8 cellular contexts compared by ENCODE assay signal in the genomic region with DNA sequence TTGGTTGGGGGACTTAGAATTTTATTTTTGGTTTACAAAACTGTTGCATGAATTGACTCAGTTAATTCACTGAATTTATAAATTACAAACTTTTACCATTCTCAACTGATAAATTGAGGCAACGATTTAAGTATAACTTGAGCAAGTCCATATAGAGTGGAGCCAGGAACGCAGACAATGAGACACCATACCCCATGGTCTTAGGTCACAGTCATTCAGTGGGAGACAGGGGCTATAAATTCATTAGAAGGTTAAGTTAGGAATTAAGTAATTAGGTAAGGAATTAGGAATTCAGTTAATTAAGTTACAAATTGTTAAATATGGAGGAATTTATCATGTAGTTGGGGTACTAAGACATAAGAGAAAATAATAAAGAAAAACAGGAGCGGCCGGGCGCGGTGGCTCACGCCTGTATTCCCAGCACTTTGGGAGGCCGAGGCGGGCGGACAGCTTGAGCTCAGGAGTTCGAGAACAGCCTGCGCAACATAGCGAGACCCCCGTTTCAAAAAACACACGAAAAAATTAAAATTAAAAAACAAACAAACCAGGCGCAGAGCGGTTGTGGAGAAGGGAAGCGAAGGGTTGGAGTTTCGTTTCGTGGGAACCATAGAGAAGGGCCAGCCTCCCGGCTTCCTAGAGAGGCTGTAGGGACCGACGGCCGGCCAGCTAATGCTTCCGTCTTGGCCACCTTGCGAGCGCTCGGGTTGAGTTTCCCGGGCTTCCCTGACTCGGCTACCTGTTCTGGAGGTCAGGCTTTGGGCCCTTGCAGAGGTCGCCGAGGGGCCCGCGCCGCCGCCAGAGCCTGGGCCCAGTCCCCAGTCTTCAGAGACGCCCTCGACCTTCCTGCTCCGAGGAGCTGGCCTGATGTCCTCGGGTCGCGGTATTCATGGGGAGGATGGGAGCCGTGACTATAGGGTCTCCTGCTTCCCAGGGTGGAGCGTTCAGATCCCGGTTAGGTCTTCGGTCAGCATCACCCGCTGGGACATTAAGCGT. TPM values are rescaled to one million over a fixed set of nuclear protein-coding genes. Genes with fewer than 3 reads are reported as not detected.
A peak's percentile ranks its signal among the peaks of the same experiment; 100 is the strongest.
DNase-seq lines count a peak whose midpoint lies in the region; ATAC-seq and TF ChIP-seq lines count a peak whose summit lies in the region.

Gene ZNF619 (plus strand): TSS at position 645 of the 993 bp plus-strand sequence. CDS start 858 bp downstream, outside the sequence.

- H3K36me3 ChIP-seq in BJ (ENCODE audit: control insufficient read depth, insufficient read depth, low read length) (peaks cover 3% of the 10 kb centered on the region), endodermal cell (ENCODE audit: control insufficient read depth, insufficient read depth, low read length) (no peaks in the 10 kb centered on the region)

- ATAC-seq in GM18907 (IDR thresholded peaks at IDR 0.05; ENCODE audit: unreplicated experiment) = peak; percentile 89
- peak; percentile 76 for ATAC-seq in HG03139 (IDR thresholded peaks at IDR 0.05; ENCODE audit: unreplicated experiment)

- H3K4me3 Mint-ChIP-seq in endodermal cell = peak within 1 kb of the TSS; percentile 74

- H3K36me3 Mint-ChIP-seq in endodermal cell (ENCODE audit: low read depth) = no peaks in the 10 kb centered on the region

- H3K4me1 Mint-ChIP-seq in endodermal cell = peaks cover 7% of the 10 kb centered on the region

- H3K4me3 ChIP-seq in BJ (ENCODE audit: low read depth, low read length) = peak within 1 kb of the TSS; percentile 84
- peak within 1 kb of the TSS; percentile 78 for H3K4me3 ChIP-seq in endodermal cell (ENCODE audit: low read length)

- no peaks in the 10 kb centered on the region for H3K9me3 Mint-ChIP-seq in endodermal cell

- no peaks in the 10 kb centered on the region for H3K27me3 ChIP-seq in BJ (ENCODE audit: control insufficient read depth, insufficient read depth, low read length)
- no peaks in the 10 kb centered on the region for H3K27me3 ChIP-seq in endodermal cell (ENCODE audit: control insufficient read depth, insufficient read depth, low read length, poor library complexity, severe bottlenecking)

- no peaks in the 10 kb centered on the region for H3K9me3 ChIP-seq in endodermal cell (ENCODE audit: control insufficient read depth, low read length)

- WGBS in endodermal cell (ENCODE audit: insufficient coverage in 1 of 2, insufficient read length in 1 of 2), 2 experiments = 59 to 84% methylated on average over 26 to 48 of the region's 48 CpGs

- peak within 1 kb of the TSS; percentile 82 for H3K27ac Mint-ChIP-seq in endodermal cell

- no peak within 1 kb of the TSS for H3K27ac ChIP-seq in endodermal cell (ENCODE audit: low read depth, low read length)

- TF ChIP-seq CTCF in BJ (IDR thresholded peaks at IDR 0.05; ENCODE audit: insufficient read depth, low read depth, low read length) (no peak), endodermal cell (conservative IDR thresholded peaks at IDR 0.05) (no peak)

- DNase-seq in BJ (ENCODE audit: low read depth) = peak; percentile 13
- peak; percentile 21 for DNase-seq in NCI-H526 treated with DMSO at 0.1 percent for 48 hours (lab: John Stamatoyannopoulos, UW)
- peak; percentile 55 for DNase-seq in activated CD8-positive, alpha-beta memory T cell treated with anti-CD3 and anti-CD28 coated beads, Interleukin-2, amount 50 U/mL, for 4 hours
- peak; percentile 88 for DNase-seq in endodermal cell
- peak; percentile 92 for DNase-seq in mesenteric fat pad (ENCODE audit: low spot score)
- DNase-seq in stimulated activated CD8-positive, alpha-beta memory T cell treated with anti-CD3 and anti-CD28 coated beads, Interleukin-2, amount 100 ng/mL, for 1 hour (ENCODE audit: low read depth in 2 of 2) = peak; percentile 31 to 35

- peaks cover 2% of the 10 kb centered on the region for H3K27me3 Mint-ChIP-seq in endodermal cell (ENCODE audit: insufficient read depth)

- peak within 1 kb of the TSS; percentile 48 for H3K9ac ChIP-seq in endodermal cell (ENCODE audit: extremely low read depth, low read length, poor library complexity, severe bottlenecking)

- no peaks in the 10 kb centered on the region for H3K4me1 ChIP-seq in endodermal cell (ENCODE audit: control insufficient read depth, insufficient read depth, low read length)

- POLR2A ChIA-PET in BJ (lab: Charles Lee) = no interaction called here

- CTCF ChIA-PET in BJ (lab: Yijun Ruan, JAX) = interaction anchor here (0.6 to 1.2 kb wide), 2 partner anchors 25 to 1711 kb away, joined by 3 to 4 read pairs; no protein-coding TSS in a partner anchor

RNA-seq across cellular contexts. Expression of gene ZNF619, which starts in this region (rescaled TPM):
- polyA plus RNA-seq in BJ (2011; rRNA removed) = 3.0 and 4.3 TPM in 2 replicates
- 7.7 and 8.2 TPM in 2 replicates for polyA minus RNA-seq in BJ (2011; rRNA and poly(A)+ RNA removed)
- total RNA-seq in endodermal cell (10 to 100 TPM in 1 of 2 donors, 1 to 10 TPM in 1; 6.9 to 13.7 TPM), mesenteric fat pad (3.6 TPM)
- 2.6 TPM for polyA plus RNA-seq in endodermal cell (2013, experiment 1 of 2)
- polyA plus RNA-seq in endodermal cell (2013, experiment 2 of 2) = 2.4 TPM

Comparison
In these comparisons a context has a peak if more than half of its experiments do, and no peak if none do; other contexts are left out.
1. DNase-seq: peak in every context shown above with its lines; median percentile 92 in mesenteric fat pad; 88 in endodermal cell; 55 in activated CD8-positive, alpha-beta memory T cell treated with anti-CD3 and anti-CD28 coated beads, Interleukin-2, amount 50 U/mL, for 4 hours; 33 in stimulated activated CD8-positive, alpha-beta memory T cell treated with anti-CD3 and anti-CD28 coated beads, Interleukin-2, amount 100 ng/mL, for 1 hour; 21 in NCI-H526 treated with DMSO at 0.1 percent for 48 hours; 13 in BJ.